13 cellular contexts compared by ENCODE assay signal in the genomic region with DNA sequence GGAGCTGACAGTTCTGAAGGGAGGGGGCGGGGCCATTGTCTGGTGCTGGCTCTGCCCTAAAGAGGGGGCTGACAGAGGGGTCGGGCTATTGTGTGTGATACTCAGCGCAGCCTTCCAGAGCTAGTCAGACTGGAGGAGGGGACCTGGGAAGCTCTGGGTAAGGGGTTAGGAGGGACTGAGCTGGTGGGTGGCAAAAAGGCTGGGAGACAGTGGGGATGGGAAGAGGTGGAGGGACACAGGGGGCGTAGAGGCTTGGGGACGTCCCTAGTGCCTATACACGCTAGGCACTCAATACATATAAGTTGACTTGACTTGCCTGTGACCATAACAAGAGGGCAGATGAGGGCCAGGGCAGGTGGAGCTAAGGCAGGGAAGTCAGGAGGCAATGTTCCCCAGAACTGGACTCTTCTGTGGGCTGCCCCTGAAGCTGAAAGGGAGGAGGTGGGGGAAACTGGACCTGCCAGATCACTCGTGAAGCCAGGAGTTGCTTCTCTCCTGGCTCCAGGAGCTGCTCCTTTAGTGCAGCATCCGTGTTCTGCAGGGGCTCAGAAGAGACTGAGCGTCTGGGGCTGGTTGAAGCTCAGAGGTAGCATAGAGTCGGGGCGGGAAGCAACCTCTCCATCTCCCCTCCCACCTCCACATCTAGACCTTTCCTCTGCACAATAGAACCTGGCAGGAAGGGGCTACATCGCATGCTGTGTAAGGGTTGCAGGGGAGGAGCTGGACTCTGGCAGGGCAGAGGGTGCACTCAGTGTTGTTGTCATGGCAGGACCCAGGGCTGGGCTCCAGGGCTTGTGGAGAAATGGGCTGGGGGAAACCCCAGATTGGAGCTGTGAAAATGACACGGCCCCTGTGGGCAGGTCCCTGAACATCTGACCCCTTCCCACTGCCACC. TPM values are rescaled to one million over a fixed set of nuclear protein-coding genes. Genes with fewer than 3 reads are reported as not detected.
DNase-seq lines count a peak whose midpoint lies in the region; ATAC-seq and TF ChIP-seq lines count a peak whose summit lies in the region.
"Had no signal": no experiment of that assay in that cellular context is flagged by ENCODE, and none has a peak within 500 bp of the region (broad histone marks: within the 10 kb centered on the region; RNA-seq: fewer than 3 reads in every experiment).

No MANE protein-coding gene starts in this region.

- H3K27ac ChIP-seq in HEK293 (ENCODE audit: extremely low read depth, low read depth, low read length) (no peak overlapping the region), neural cell (ENCODE audit: low read length) (peak overlapping the region; percentile 70), upper lobe of right lung (no peak overlapping the region)
- H3K27ac ChIP-seq in CD8-positive, alpha-beta memory T cell (ENCODE audit: low read depth, low read length), result no peak overlapping the region
- H3K27ac ChIP-seq: psoas muscle had no signal

- peak overlapping the region; percentile 40 for H2AFZ ChIP-seq in neural cell (ENCODE audit: low read depth, low read length)

- H3K27ac Mint-ChIP-seq in Calu3 (ENCODE audit: unreplicated experiment), result peak overlapping the region; percentile 57
- no peak overlapping the region for H3K27ac Mint-ChIP-seq in activated naive CD8-positive, alpha-beta T cell treated with anti-CD3 and anti-CD28 coated beads, Interleukin-2, amount 50 U/mL, for 24 hours
- H3K27ac Mint-ChIP-seq in CD8-positive, alpha-beta memory T cell, result peak overlapping the region in 3 of 8 donors; percentile 13 to 51 (median 38)
- H3K27ac Mint-ChIP-seq: memory B cell had no signal

- H3K9me2 ChIP-seq in neural cell (ENCODE audit: insufficient read depth, low read length), result no peaks in the 10 kb centered on the region

- ATAC-seq in activated naive CD8-positive, alpha-beta T cell treated with anti-CD3 and anti-CD28 coated beads, Interleukin-2, amount 50 U/mL, for 24 hours, result peak; percentile 20
- ATAC-seq in upper lobe of right lung (no peak), GM21528 (IDR thresholded peaks at IDR 0.05; ENCODE audit: low FRiP score, unreplicated experiment) (no peak)
- ATAC-seq: psoas muscle had no signal

- TF ChIP-seq EP300 in neural cell (conservative IDR thresholded peaks at IDR 0.05; ENCODE audit: poor library complexity, severe bottlenecking), result no peak

- H3K27me3 ChIP-seq in neural cell (ENCODE audit: insufficient read depth, low read depth, low read length) (no peaks in the 10 kb centered on the region), upper lobe of right lung (no peaks in the 10 kb centered on the region)
- no peaks in the 10 kb centered on the region for H3K27me3 ChIP-seq in CD8-positive, alpha-beta memory T cell (ENCODE audit: insufficient read depth, low read length, poor library complexity, severe bottlenecking)

- no peak overlapping the region for H3K4me3 Mint-ChIP-seq in Calu3 (ENCODE audit: low read depth, unreplicated experiment)
- H3K4me3 Mint-ChIP-seq in activated naive CD8-positive, alpha-beta T cell treated with anti-CD3 and anti-CD28 coated beads, Interleukin-2, amount 50 U/mL, for 24 hours, result no peak overlapping the region
- no peak overlapping the region for H3K4me3 Mint-ChIP-seq in CD8-positive, alpha-beta memory T cell

- DNase-seq in Calu3 (no peak), middle frontal gyrus (ENCODE audit: extremely low spot score, low spot score) (no peak), upper lobe of right lung (no peak)
- DNase-seq in activated naive CD8-positive, alpha-beta T cell treated with anti-CD3 and anti-CD28 coated beads, Interleukin-2, amount 50 U/mL, for 24 hours, result peak; percentile 55
- DNase-seq in CD8-positive, alpha-beta memory T cell, result no peak
- DNase-seq: activated T-cell treated with anti-CD3 and anti-CD28 coated beads, Interleukin-2, amount 50 U/mL, for 48 hours; NCI-H226; stimulated activated CD4-positive, alpha-beta T cell treated with anti-CD3 and anti-CD28 coated beads, Interleukin-2, amount 100 ng/mL, for 48 hours had no signal

- H3K9me3 Mint-ChIP-seq in Calu3 (ENCODE audit: low read depth, unreplicated experiment), result no peaks in the 10 kb centered on the region
- no peaks in the 10 kb centered on the region for H3K9me3 Mint-ChIP-seq in activated naive CD8-positive, alpha-beta T cell treated with anti-CD3 and anti-CD28 coated beads, Interleukin-2, amount 50 U/mL, for 24 hours
- no peaks in the 10 kb centered on the region for H3K9me3 Mint-ChIP-seq in CD8-positive, alpha-beta memory T cell
- H3K9me3 Mint-ChIP-seq: memory B cell had no signal

- CTCF ChIA-PET in Calu3 (lab: Charles Lee), result interaction anchor here (0.9 to 1.1 kb wide), 2 partner anchors 75 to 170 kb away, joined by 3 to 4 read pairs; no protein-coding TSS in a partner anchor
- CTCF ChIA-PET in HEK293 (lab: Yijun Ruan, JAX), result interaction anchor here (0.6 to 13.7 kb wide), 5 partner anchors 9 to 77 kb away, joined by 3 to 210 read pairs (median 3); no protein-coding TSS in a partner anchor
- CTCF ChIA-PET in CD8-positive, alpha-beta memory T cell (lab: Charles Lee), result interaction anchor here (1.2 to 1.4 kb wide), 4 partner anchors 20 to 75 kb away, joined by 3 to 7 read pairs (median 4); no protein-coding TSS in a partner anchor

- no peaks in the 10 kb centered on the region for H3K36me3 ChIP-seq in HEK293 (ENCODE audit: control insufficient read depth in 2 of 2, insufficient read depth in 1 of 2, low read length in 2 of 2)
- H3K36me3 ChIP-seq in neural cell (ENCODE audit: insufficient read depth, low read length), result no peaks in the 10 kb centered on the region
- no peaks in the 10 kb centered on the region for H3K36me3 ChIP-seq in upper lobe of right lung
- no peaks in the 10 kb centered on the region for H3K36me3 ChIP-seq in CD8-positive, alpha-beta memory T cell (ENCODE audit: insufficient read depth, low read length)

- TF ChIP-seq RAD21 in neural cell (conservative IDR thresholded peaks at IDR 0.05), result no peak

- H3K79me2 ChIP-seq in neural cell (replicated peaks; ENCODE audit: insufficient read depth, low read length), result no peaks in the 10 kb centered on the region

- peaks cover 27% of the 10 kb centered on the region for H3K4me1 Mint-ChIP-seq in Calu3 (ENCODE audit: low read depth, unreplicated experiment)
- H3K4me1 Mint-ChIP-seq in activated naive CD8-positive, alpha-beta T cell treated with anti-CD3 and anti-CD28 coated beads, Interleukin-2, amount 50 U/mL, for 24 hours, result peaks cover 93% of the 10 kb centered on the region
- H3K4me1 Mint-ChIP-seq in CD8-positive, alpha-beta memory T cell, result peaks cover 27 to 35% (median 31%) of the 10 kb centered on the region in 3 donors

- no peaks in the 10 kb centered on the region for H4K20me1 ChIP-seq in neural cell (ENCODE audit: insufficient read depth)

- peaks cover 48% of the 10 kb centered on the region for H3K27me3 Mint-ChIP-seq in Calu3 (ENCODE audit: unreplicated experiment)
- H3K27me3 Mint-ChIP-seq in activated naive CD8-positive, alpha-beta T cell treated with anti-CD3 and anti-CD28 coated beads, Interleukin-2, amount 50 U/mL, for 24 hours, result no peaks in the 10 kb centered on the region
- peaks cover 0 to 9% of the 10 kb centered on the region in 2 donors for H3K27me3 Mint-ChIP-seq in CD8-positive, alpha-beta memory T cell

- H3K4me2 ChIP-seq in neural cell (ENCODE audit: low read length), result peak overlapping the region; percentile 99

- H3K36me3 Mint-ChIP-seq in Calu3 (ENCODE audit: insufficient read depth, unreplicated experiment), result peaks cover 13% of the 10 kb centered on the region
- H3K36me3 Mint-ChIP-seq in activated naive CD8-positive, alpha-beta T cell treated with anti-CD3 and anti-CD28 coated beads, Interleukin-2, amount 50 U/mL, for 24 hours (ENCODE audit: low read depth), result peaks cover 7% of the 10 kb centered on the region
- no peaks in the 10 kb centered on the region for H3K36me3 Mint-ChIP-seq in CD8-positive, alpha-beta memory T cell
- H3K36me3 Mint-ChIP-seq: memory B cell had no signal

- intact Hi-C loops in Calu3 (cut with micrococcal nuclease; ENCODE audit: unreplicated experiment), result no loop called here
- intact Hi-C loops in upper lobe of right lung (cut with DNase I), result no loop called here

- BruUV-seq in Calu3 (replicated peaks; lab: Mats Ljungman, UMichigan), result no TSS peak

- POLR2A ChIA-PET in HEK293 (lab: Yijun Ruan, JAX), result interaction anchor here (1.2 kb wide), 2 partner anchors 73 to 80 kb away, joined by 3 read pairs; no protein-coding TSS in a partner anchor
- POLR2A ChIA-PET in CD8-positive, alpha-beta memory T cell (lab: Charles Lee), result no interaction called here

- H3K9ac ChIP-seq in neural cell (ENCODE audit: low read length), result peak overlapping the region; percentile 79

- H3K4me1 ChIP-seq in HEK293 (ENCODE audit: control insufficient read depth, insufficient read depth, low read length) (no peaks in the 10 kb centered on the region), upper lobe of right lung (peaks cover 32% of the 10 kb centered on the region)
- peaks cover 8% of the 10 kb centered on the region for H3K4me1 ChIP-seq in CD8-positive, alpha-beta memory T cell (ENCODE audit: insufficient read depth, low read length)

- TF ChIP-seq CTCF in Calu3 (IDR thresholded peaks at IDR 0.05; ENCODE audit: unreplicated experiment), result no peak
- TF ChIP-seq CTCF in HEK293 (tag by site-specific recombination; IDR thresholded peaks at IDR 0.05), result no peak
- TF ChIP-seq CTCF in neural cell (IDR thresholded peaks at IDR 0.05; ENCODE audit: poor library complexity, severe bottlenecking), result no peak
- no peak for TF ChIP-seq CTCF in upper lobe of right lung (IDR thresholded peaks at IDR 0.05)

- no peaks in the 10 kb centered on the region for H3F3A ChIP-seq in neural cell (ENCODE audit: insufficient read depth, low read length, poor library complexity, severe bottlenecking)

- no peaks in the 10 kb centered on the region for H3K9me3 ChIP-seq in HEK293 (ENCODE audit: control insufficient read depth, insufficient read depth, low read depth, low read length)
- no peaks in the 10 kb centered on the region for H3K9me3 ChIP-seq in neural cell (ENCODE audit: low read length)
- H3K9me3 ChIP-seq in upper lobe of right lung, result no peaks in the 10 kb centered on the region
- H3K9me3 ChIP-seq in CD8-positive, alpha-beta memory T cell (ENCODE audit: low read length), result no peaks in the 10 kb centered on the region
- H3K9me3 ChIP-seq: psoas muscle had no signal

- H3K4me3 ChIP-seq in HEK293 (ENCODE audit: low read depth, low read length), result no peak overlapping the region
- H3K4me3 ChIP-seq in neural cell (ENCODE audit: low read length), result peak overlapping the region; percentile 72
- H3K4me3 ChIP-seq in upper lobe of right lung, result no peak overlapping the region
- no peak overlapping the region for H3K4me3 ChIP-seq in CD8-positive, alpha-beta memory T cell (ENCODE audit: low read length)
- H3K4me3 ChIP-seq: psoas muscle had no signal

RNA-seq across cellular contexts. Expression of a gene that starts 3.0 kb away (rescaled TPM):
- total RNA-seq in Calu3 (2022) (6.9 and 7.2 TPM in 2 replicates), upper lobe of right lung (30.7 TPM)
- 17.1 and 38.4 TPM in 2 replicates for polyA plus RNA-seq in neural cell
- 18.6 and 20.5 TPM in 2 replicates for polyA minus RNA-seq in neural cell
- total RNA-seq in CD8-positive, alpha-beta memory T cell, result 10 to 100 TPM; 21.6 to 23.0 TPM
- polyA plus RNA-seq in CD8-positive, alpha-beta memory T cell, result 10.7 TPM

RNA-seq across cellular contexts. Expression of a gene that starts 35.8 kb away (rescaled TPM):
- 499 and 514 TPM in 2 replicates for total RNA-seq in Calu3 (2022)
- 90.7 and 103 TPM in 2 replicates for polyA plus RNA-seq in neural cell
- polyA minus RNA-seq in neural cell, result 50.6 TPM in 2 replicates
- total RNA-seq in upper lobe of right lung, result 235 TPM
- 100 to 1,000 TPM; 325 to 335 TPM for total RNA-seq in CD8-positive, alpha-beta memory T cell
- 13.9 TPM for polyA plus RNA-seq in CD8-positive, alpha-beta memory T cell

RNA-seq across cellular contexts. Expression of a gene that starts 43.5 kb away (rescaled TPM):
- total RNA-seq in Calu3 (2022) (28.2 and 32.5 TPM in 2 replicates), upper lobe of right lung (24.9 TPM)
- polyA plus RNA-seq in neural cell, result 13.7 and 16.2 TPM in 2 replicates
- 17.0 and 17.6 TPM in 2 replicates for polyA minus RNA-seq in neural cell
- total RNA-seq in CD8-positive, alpha-beta memory T cell, result 10 to 100 TPM; 30.8 to 32.4 TPM
- polyA plus RNA-seq in CD8-positive, alpha-beta memory T cell, result 21.4 TPM
